Comparison of ENCODE assay signal across 11 cellular contexts in genomic region chr2:211930331-211930730, GRCh38.
A peak's percentile ranks its signal among the peaks of the same experiment; 100 is the strongest.
DNase-seq lines count a peak whose midpoint lies in the region; ATAC-seq and TF ChIP-seq lines count a peak whose summit lies in the region.
"Had no signal": no experiment of that assay in that cellular context is flagged by ENCODE, and none has a peak within 500 bp of the region (broad histone marks: within the 10 kb centered on the region; RNA-seq: fewer than 3 reads in every experiment).

No MANE protein-coding gene starts in this region.

- H3K9ac ChIP-seq in skeletal muscle tissue (ENCODE audit: low read depth in 1 of 3, low read length in 3 of 3) = peak overlapping the region in 2 of 3 donors; percentile 4 to 62

- peaks cover 17% of the 10 kb centered on the region for H3K4me1 ChIP-seq in left ventricle myocardium inferior
- H3K4me1 ChIP-seq in skeletal muscle tissue (ENCODE audit: control insufficient read depth in 3 of 3, insufficient read depth in 3 of 3, low read length in 3 of 3) = peaks cover 0 to 2% (median 0%) of the 10 kb centered on the region in 3 donors

- no peaks in the 10 kb centered on the region for H3K36me3 ChIP-seq in left ventricle myocardium inferior
- no peaks in the 10 kb centered on the region for H3K36me3 ChIP-seq in skeletal muscle tissue (ENCODE audit: control insufficient read depth in 3 of 3, insufficient read depth in 3 of 3, low read length in 3 of 3)
- H3K36me3 ChIP-seq: stomach had no signal

- no peak for TF ChIP-seq CTCF in left ventricle myocardium inferior (IDR thresholded peaks at IDR 0.05; ENCODE audit: borderline replicate concordance)

- intact Hi-C loops in left ventricle myocardium inferior (cut with micrococcal nuclease) = no loop called here
- intact Hi-C loops in cardiac septum (cut with DNase I) = no loop called here

- H3K9me3 ChIP-seq in left ventricle myocardium inferior (replicated peaks) (no peaks in the 10 kb centered on the region), skeletal muscle tissue (ENCODE audit: control insufficient read depth in 3 of 3, low read length in 3 of 3) (no peaks in the 10 kb centered on the region)
- H3K9me3 ChIP-seq: stomach had no signal

- ATAC-seq in GM21786 (IDR thresholded peaks at IDR 0.05; ENCODE audit: unreplicated experiment) = peak; percentile 96
- ATAC-seq in HG03469 (IDR thresholded peaks at IDR 0.05; ENCODE audit: unreplicated experiment) = peak; percentile 95

- H3K4me3 ChIP-seq in left ventricle myocardium inferior (peak overlapping the region; percentile 27), skeletal muscle tissue (ENCODE audit: low read length in 3 of 3) (peak overlapping the region in 1 of 3 donors; percentile 32)
- H3K4me3 ChIP-seq: smooth muscle cell, stomach had no signal

- H3K27me3 ChIP-seq in left ventricle myocardium inferior (ENCODE audit: low read depth) = no peaks in the 10 kb centered on the region
- no peaks in the 10 kb centered on the region for H3K27me3 ChIP-seq in skeletal muscle tissue (ENCODE audit: control insufficient read depth in 3 of 3, insufficient read depth in 3 of 3, low read length in 3 of 3)
- H3K27me3 ChIP-seq: stomach had no signal

- H3K27ac ChIP-seq in left ventricle myocardium inferior (replicated peaks) (no peak overlapping the region), skeletal muscle tissue (ENCODE audit: low read depth, low read length) (no peak overlapping the region)
- H3K27ac ChIP-seq: stomach had no signal

- DNase-seq in left ventricle myocardium inferior (no peak), cardiac septum (ENCODE audit: low spot score) (no peak), kidney glomerular epithelial cell (lab: John Stamatoyannopoulos, UW) (no peak), DMS114 treated with DMSO at 0.1 percent for 48 hours (lab: John Stamatoyannopoulos, UW; ENCODE audit: unreplicated experiment) (no peak)
- DNase-seq in central memory CD4-positive, alpha-beta T cell = no peak
- DNase-seq: foreskin fibroblast, stomach had no signal
